10 cellular contexts compared by ENCODE assay signal in genomic region chr22:20514658-20515406, GRCh38. TPM values are rescaled to one million over a fixed set of nuclear protein-coding genes. Genes with fewer than 3 reads are reported as not detected.
DNase-seq lines count a peak whose midpoint lies in the region; ATAC-seq and TF ChIP-seq lines count a peak whose summit lies in the region.
"Had no signal": no experiment of that assay in that cellular context is flagged by ENCODE, and none has a peak within 500 bp of the region (broad histone marks: within the 10 kb centered on the region; RNA-seq: fewer than 3 reads in every experiment).

No MANE protein-coding gene starts in this region.

- H4K20me1 ChIP-seq in Karpas-422 (ENCODE audit: insufficient read depth, low read depth, low read length) (peaks cover 52% of the 10 kb centered on the region), MM.1S (ENCODE audit: insufficient read depth, low read length) (peaks cover 59% of the 10 kb centered on the region)

- H3K27me3 ChIP-seq in Karpas-422 (ENCODE audit: low read length) (no peaks in the 10 kb centered on the region), MM.1S (replicated peaks; ENCODE audit: insufficient read depth, low read length) (no peaks in the 10 kb centered on the region)
- H3K27me3 ChIP-seq: colonic mucosa had no signal

- ATAC-seq in HG03045 (IDR thresholded peaks at IDR 0.05; ENCODE audit: unreplicated experiment) (no peak), HG03135 (IDR thresholded peaks at IDR 0.05; ENCODE audit: unreplicated experiment) (no peak)

- DNase-seq in A172 (ENCODE audit: low spot score) (peak; percentile 60), GM03348 (ENCODE audit: low spot score) (peak; percentile 83), amniotic stem cell (lab: John Stamatoyannopoulos, UW) (peak; percentile 89), kidney glomerular epithelial cell (lab: John Stamatoyannopoulos, UW) (peak; percentile 45), Karpas-422 (no peak), MM.1S (no peak)
- DNase-seq: activated CD4-positive, CD25-positive, alpha-beta regulatory T cell; colonic mucosa had no signal

- no peak overlapping the region for H3K4me3 ChIP-seq in Karpas-422 (ENCODE audit: low read length)
- H3K4me3 ChIP-seq in MM.1S (ENCODE audit: low read length): no peak overlapping the region
- H3K4me3 ChIP-seq: colonic mucosa had no signal

- H2AFZ ChIP-seq in Karpas-422 (ENCODE audit: low read length) (no peak overlapping the region), MM.1S (ENCODE audit: low read length) (no peak overlapping the region)

- peaks cover 96% of the 10 kb centered on the region for H3K79me2 ChIP-seq in Karpas-422 (ENCODE audit: low read length)
- peaks cover 95% of the 10 kb centered on the region for H3K79me2 ChIP-seq in MM.1S (ENCODE audit: low read length)

- H3K4me2 ChIP-seq in Karpas-422 (ENCODE audit: low read depth, low read length, poor library complexity, severe bottlenecking) (no peak overlapping the region), MM.1S (ENCODE audit: low read depth, low read length) (no peak overlapping the region)

- peaks cover 8% of the 10 kb centered on the region; the same call in 1 of the 2 replicates for H3K36me3 ChIP-seq in Karpas-422 (ENCODE audit: insufficient read depth, low read length)
- H3K36me3 ChIP-seq in MM.1S (replicated peaks; ENCODE audit: insufficient read depth, low read length): 0 out of 2 replicates have a peak, but pooled peaks cover 2% of the 10 kb centered on the region
- H3K36me3 ChIP-seq: colonic mucosa had no signal

- no peak for TF ChIP-seq CTCF in MM.1S (IDR thresholded peaks at IDR 0.05; ENCODE audit: low read length)

- H3K9me3 ChIP-seq in Karpas-422 (ENCODE audit: low read length) (no peaks in the 10 kb centered on the region), MM.1S (replicated peaks; ENCODE audit: insufficient read depth, low read length) (no peaks in the 10 kb centered on the region)
- H3K9me3 ChIP-seq: colonic mucosa had no signal

- H3K27ac ChIP-seq in Karpas-422 (ENCODE audit: low read length): no peak overlapping the region
- H3K27ac ChIP-seq in MM.1S (ENCODE audit: low read length): no peak overlapping the region
- H3K27ac ChIP-seq: colonic mucosa had no signal

- H3K9me2 ChIP-seq in Karpas-422 (replicated peaks; ENCODE audit: insufficient read depth, low read length): no peaks in the 10 kb centered on the region
- H3K9me2 ChIP-seq in MM.1S (replicated peaks; ENCODE audit: insufficient read depth, low read length): no peaks in the 10 kb centered on the region

- H3K9ac ChIP-seq in Karpas-422 (ENCODE audit: low read length) (no peak overlapping the region), MM.1S (ENCODE audit: low read length) (no peak overlapping the region)

- H3K4me1 ChIP-seq in Karpas-422 (ENCODE audit: low read length): peaks cover 18% of the 10 kb centered on the region
- H3K4me1 ChIP-seq in MM.1S (ENCODE audit: low read length): peaks cover 2% of the 10 kb centered on the region

- H3F3A ChIP-seq in MM.1S (ENCODE audit: insufficient read depth, low read length): no peaks in the 10 kb centered on the region

RNA-seq across cellular contexts. Expression of gene MED15, which starts 7.4 kb away (rescaled TPM):
- 24.7 and 29.7 TPM in 2 replicates for total RNA-seq in A172 (2014; rRNA removed; shearing (Covaris generic))
- total RNA-seq in Karpas-422 (2014; rRNA removed; shearing (Covaris generic); ENCODE audit: low replicate concordance): 36.9 and 70.3 TPM in 2 replicates

RNA-seq across cellular contexts. Expression of gene KLHL22, which starts 19.2 kb away (rescaled TPM):
- 12.0 and 13.6 TPM in 2 replicates for total RNA-seq in A172 (2014; rRNA removed; shearing (Covaris generic))
- 9.7 and 23.7 TPM in 2 replicates for total RNA-seq in Karpas-422 (2014; rRNA removed; shearing (Covaris generic); ENCODE audit: low replicate concordance)

Comparison
In these comparisons a context has a peak if more than half of its experiments do, and no peak if none do; other contexts are left out.
1. DNase-seq: peak in A172 (single experiment), GM03348 (single experiment), amniotic stem cell (single experiment) and kidney glomerular epithelial cell (single experiment); none in Karpas-422 (single experiment) and MM.1S (single experiment).